ENCODE assay signal across 1 cellular context in genomic region chr3:112088944-112089343, GRCh38.
A peak's percentile ranks its signal among the peaks of the same experiment; 100 is the strongest.
TF ChIP-seq lines count a peak whose summit lies in the region.

No MANE protein-coding gene starts in this region.

TF ChIP-seq in HEK293, 187 proteins besides CTCF, POLR2A, EP300 and RAD21 (continued from another document):
- peak; percentile 20; the same call in 1 of the 2 replicates for TF ChIP-seq PRDM6 (tag by site-specific recombination; IDR thresholded peaks at IDR 0.05)
- 0 out of 2 replicates have a peak, but pooled peaks have one; percentile 41 for TF ChIP-seq ZNF366 (tag by site-specific recombination; conservative IDR thresholded peaks at IDR 0.05)
- TF ChIP-seq ZNF140 (tag by site-specific recombination; IDR thresholded peaks at IDR 0.05) = no peak
- peak; percentile 46; the same call in 1 of the 2 replicates for TF ChIP-seq ZNF843 (tag by site-specific recombination; IDR thresholded peaks at IDR 0.05)
- TF ChIP-seq OSR2 (tag by site-specific recombination; IDR thresholded peaks at IDR 0.05) = peak; percentile 73; the same call in 1 of the 2 replicates
- TF ChIP-seq ZSCAN30 (tag by site-specific recombination; IDR thresholded peaks at IDR 0.05) = 0 out of 2 replicates have a peak, but pooled peaks have one; percentile 33
- TF ChIP-seq SP7 (tag by site-specific recombination; IDR thresholded peaks at IDR 0.05) = peak; percentile 90
- TF ChIP-seq ZNF132 (tag by site-specific recombination; IDR thresholded peaks at IDR 0.05; ENCODE audit: borderline replicate concordance) = no peak
TF ChIP-seq in HEK293: peak in this region for 12.
